In genomic region chr16:55805104-55805503, GRCh38 we compare ENCODE assay signal across 2 cellular contexts. TPM values are rescaled to one million over a fixed set of nuclear protein-coding genes. Genes with fewer than 3 reads are reported as not detected.
"Had no signal": no experiment of that assay in that cellular context is flagged by ENCODE, and none has a peak within 500 bp of the region (broad histone marks: within the 10 kb centered on the region; RNA-seq: fewer than 3 reads in every experiment).

No MANE protein-coding gene starts in this region.

RNA-seq across cellular contexts. Expression of gene CES1, which starts 27.8 kb away (rescaled TPM):
- total RNA-seq: progenitor cell of endocrine pancreas had no signal
- polyA plus RNA-seq: neural cell had no signal
